In genomic region chr22:22673099-22673498, GRCh38 we compare ENCODE assay signal across 10 cellular contexts. TPM values are rescaled to one million over a fixed set of nuclear protein-coding genes. Genes with fewer than 3 reads are reported as not detected.
"Had no signal": no experiment of that assay in that cellular context is flagged by ENCODE, and none has a peak within 500 bp of the region (broad histone marks: within the 10 kb centered on the region; RNA-seq: fewer than 3 reads in every experiment).

No MANE protein-coding gene starts in this region.

- H3K9ac ChIP-seq: GM23248 had no signal

- H3K4me3 ChIP-seq: GM23248, HAP-1 had no signal

- H3K27ac ChIP-seq: GM23248, HL-60 had no signal

- H2AFZ ChIP-seq: GM23248 had no signal

- FAIRE-seq: HepG2 had no signal

- H3K4me1 ChIP-seq: HAP-1 had no signal

- H3K36me3 ChIP-seq: HAP-1 had no signal

- H3K9me3 ChIP-seq: HAP-1 had no signal

- DNase-seq: GM23248, GOT3, H7, HFFc6 had no signal

RNA-seq across cellular contexts. Expression of gene GGTLC2, which starts 28.7 kb away (rescaled TPM):
- total RNA-seq: GM23248, H4, H7, HepG2, HFFc6, HT1080 had no signal
- polyA plus RNA-seq: GM23248, HepG2, IgD-negative memory B cell had no signal
